Comparison of ENCODE assay signal across 11 cellular contexts in genomic region chr2:144358531-144358930, GRCh38.
DNase-seq lines count a peak whose midpoint lies in the region; ATAC-seq, FAIRE-seq and TF ChIP-seq lines count a peak whose summit lies in the region.
"Had no signal": no experiment of that assay in that cellular context is flagged by ENCODE, and none has a peak within 500 bp of the region (broad histone marks: within the 10 kb centered on the region; RNA-seq: fewer than 3 reads in every experiment).

No MANE protein-coding gene starts in this region.

- DNase-seq in right atrium auricular region (ENCODE audit: low spot score): no peak
- no peak for DNase-seq in cardiac septum (ENCODE audit: low spot score)
- no peak for DNase-seq in brain microvascular endothelial cell
- no peak for DNase-seq in HepG2 (ENCODE audit: low spot score)
- no peak for DNase-seq in hippocampal formation (lab: John Stamatoyannopoulos, UW)
- no peak for DNase-seq in posterior cingulate gyrus
- no peak for DNase-seq in ecto neural progenitor cell (ENCODE audit: low spot score)
- DNase-seq: esophagus squamous epithelium, NCI-H2227 treated with DMSO at 0.1 percent for 48 hours, T-helper 9 cell had no signal

- H3K79me2 ChIP-seq in HepG2 (ENCODE audit: insufficient read depth, low read length): no peaks in the 10 kb centered on the region

- H3K9ac ChIP-seq in HepG2 (ENCODE audit: insufficient read depth, low read depth, low read length): no peak overlapping the region

- TF ChIP-seq CTCF in right atrium auricular region (IDR thresholded peaks at IDR 0.05) (no peak), brain microvascular endothelial cell (IDR thresholded peaks at IDR 0.05; ENCODE audit: low read depth, low read length, missing control alignments) (no peak), HepG2 (CRISPR knock-in tag; IDR thresholded peaks at IDR 0.05) (no peak)

- H3K9me3 ChIP-seq in right atrium auricular region (no peaks in the 10 kb centered on the region), HepG2 (ENCODE audit: low read length) (no peaks in the 10 kb centered on the region)
- H3K9me3 ChIP-seq: esophagus squamous epithelium had no signal

- CTCF ChIA-PET in HepG2 (lab: Yijun Ruan, JAX; ENCODE audit: low intra/inter-chr PET ratio, low total read pairs): no interaction called here

- H3K4me3 ChIP-seq in right atrium auricular region (no peak overlapping the region), brain microvascular endothelial cell (ENCODE audit: low read depth, low read length) (no peak overlapping the region), HepG2 (replicated peaks in 1 of 3; ENCODE audit: insufficient read depth in 1 of 3, low read depth in 2 of 3, low read length in 3 of 3) (no peak overlapping the region)
- H3K4me3 ChIP-seq: esophagus squamous epithelium had no signal

- no peaks in the 10 kb centered on the region for H4K20me1 ChIP-seq in HepG2 (ENCODE audit: insufficient read depth, low read length)

- WGBS in HepG2 (ENCODE audit: low lambda C conversion rate): 0% methylated on average over 1 of the region's 1 CpG

- H3K4me1 ChIP-seq in right atrium auricular region: no peaks in the 10 kb centered on the region
- no peaks in the 10 kb centered on the region for H3K4me1 ChIP-seq in HepG2 (ENCODE audit: insufficient read depth, low read length)
- H3K4me1 ChIP-seq: esophagus squamous epithelium had no signal

- in situ Hi-C loops in brain microvascular endothelial cell (cut with HindIII; ENCODE audit: low pct_ligation_motif_present, low sequenced_read_pairs) (no loop called here), HepG2 (cut with HindIII; ENCODE audit: extremely low pct_ligation_motif_present, low pct_unique_long_range_greater_than_20kb) (no loop called here)

- POLR2A ChIA-PET in HepG2 (lab: Yijun Ruan, JAX): no interaction called here

- H3K4me2 ChIP-seq in HepG2 (ENCODE audit: low read depth, low read length): no peak overlapping the region

- H3K36me3 ChIP-seq in right atrium auricular region (no peaks in the 10 kb centered on the region), brain microvascular endothelial cell (replicated peaks) (no peaks in the 10 kb centered on the region), HepG2 (replicated peaks in 1 of 2; ENCODE audit: control insufficient read depth in 1 of 2, insufficient read depth in 2 of 2, low read length in 2 of 2) (no peaks in the 10 kb centered on the region)
- H3K36me3 ChIP-seq: esophagus squamous epithelium had no signal

- H2AFZ ChIP-seq in HepG2 (ENCODE audit: low read length): no peak overlapping the region

- BruUV-seq in HepG2 (replicated peaks; lab: Mats Ljungman, UMichigan): no TSS peak

- no peak for TF ChIP-seq RAD21 in HepG2 (CRISPR knock-in tag; IDR thresholded peaks at IDR 0.05)

- no peak for FAIRE-seq in HepG2 (lab: Jason Lieb, UNC)

- intact Hi-C loops in cardiac septum (cut with DNase I): no loop called here
- intact Hi-C loops in HepG2 (cut with micrococcal nuclease; ENCODE audit: unreplicated experiment): no loop called here
- intact Hi-C loops in posterior cingulate gyrus (cut with DNase I): no loop called here

- no peaks in the 10 kb centered on the region for H3K27me3 ChIP-seq in right atrium auricular region
- H3K27me3 ChIP-seq in brain microvascular endothelial cell (replicated peaks): no peaks in the 10 kb centered on the region
- H3K27me3 ChIP-seq in HepG2 (ENCODE audit: control insufficient read depth in 1 of 2, insufficient read depth in 2 of 2, low read length in 2 of 2): no peaks in the 10 kb centered on the region
- H3K27me3 ChIP-seq: esophagus squamous epithelium had no signal

- TF ChIP-seq POLR2A in HepG2 (IDR thresholded peaks at IDR 0.05; ENCODE audit: insufficient read depth in 1 of 2, low read depth in 2 of 2, low read length in 2 of 2): no peak

- TF ChIP-seq EP300 in HepG2 (IDR thresholded peaks at IDR 0.05; ENCODE audit: low read depth in 2 of 2, low read length in 2 of 2) (no peak), HepG2 (CRISPR knock-in tag; IDR thresholded peaks at IDR 0.05; ENCODE audit: borderline replicate concordance) (no peak)

- peak overlapping the region; percentile 28 to 38 for H3K27ac ChIP-seq in right atrium auricular region
- H3K27ac ChIP-seq in brain microvascular endothelial cell: peak overlapping the region; percentile 92
- H3K27ac ChIP-seq in HepG2 (ENCODE audit: extremely low read length, insufficient read depth, low read length): no peak overlapping the region

- ATAC-seq in HG03135 (IDR thresholded peaks at IDR 0.05; ENCODE audit: unreplicated experiment) (peak; percentile 4), HepG2 (no peak)

TF ChIP-seq in HepG2, 621 proteins besides CTCF, POLR2A, EP300 and RAD21:
- TF ChIP-seq ZBTB8A (CRISPR knock-in tag; IDR thresholded peaks at IDR 0.05; ENCODE audit: borderline replicate concordance, low read depth): no peak
- TF ChIP-seq, protein P1, sequence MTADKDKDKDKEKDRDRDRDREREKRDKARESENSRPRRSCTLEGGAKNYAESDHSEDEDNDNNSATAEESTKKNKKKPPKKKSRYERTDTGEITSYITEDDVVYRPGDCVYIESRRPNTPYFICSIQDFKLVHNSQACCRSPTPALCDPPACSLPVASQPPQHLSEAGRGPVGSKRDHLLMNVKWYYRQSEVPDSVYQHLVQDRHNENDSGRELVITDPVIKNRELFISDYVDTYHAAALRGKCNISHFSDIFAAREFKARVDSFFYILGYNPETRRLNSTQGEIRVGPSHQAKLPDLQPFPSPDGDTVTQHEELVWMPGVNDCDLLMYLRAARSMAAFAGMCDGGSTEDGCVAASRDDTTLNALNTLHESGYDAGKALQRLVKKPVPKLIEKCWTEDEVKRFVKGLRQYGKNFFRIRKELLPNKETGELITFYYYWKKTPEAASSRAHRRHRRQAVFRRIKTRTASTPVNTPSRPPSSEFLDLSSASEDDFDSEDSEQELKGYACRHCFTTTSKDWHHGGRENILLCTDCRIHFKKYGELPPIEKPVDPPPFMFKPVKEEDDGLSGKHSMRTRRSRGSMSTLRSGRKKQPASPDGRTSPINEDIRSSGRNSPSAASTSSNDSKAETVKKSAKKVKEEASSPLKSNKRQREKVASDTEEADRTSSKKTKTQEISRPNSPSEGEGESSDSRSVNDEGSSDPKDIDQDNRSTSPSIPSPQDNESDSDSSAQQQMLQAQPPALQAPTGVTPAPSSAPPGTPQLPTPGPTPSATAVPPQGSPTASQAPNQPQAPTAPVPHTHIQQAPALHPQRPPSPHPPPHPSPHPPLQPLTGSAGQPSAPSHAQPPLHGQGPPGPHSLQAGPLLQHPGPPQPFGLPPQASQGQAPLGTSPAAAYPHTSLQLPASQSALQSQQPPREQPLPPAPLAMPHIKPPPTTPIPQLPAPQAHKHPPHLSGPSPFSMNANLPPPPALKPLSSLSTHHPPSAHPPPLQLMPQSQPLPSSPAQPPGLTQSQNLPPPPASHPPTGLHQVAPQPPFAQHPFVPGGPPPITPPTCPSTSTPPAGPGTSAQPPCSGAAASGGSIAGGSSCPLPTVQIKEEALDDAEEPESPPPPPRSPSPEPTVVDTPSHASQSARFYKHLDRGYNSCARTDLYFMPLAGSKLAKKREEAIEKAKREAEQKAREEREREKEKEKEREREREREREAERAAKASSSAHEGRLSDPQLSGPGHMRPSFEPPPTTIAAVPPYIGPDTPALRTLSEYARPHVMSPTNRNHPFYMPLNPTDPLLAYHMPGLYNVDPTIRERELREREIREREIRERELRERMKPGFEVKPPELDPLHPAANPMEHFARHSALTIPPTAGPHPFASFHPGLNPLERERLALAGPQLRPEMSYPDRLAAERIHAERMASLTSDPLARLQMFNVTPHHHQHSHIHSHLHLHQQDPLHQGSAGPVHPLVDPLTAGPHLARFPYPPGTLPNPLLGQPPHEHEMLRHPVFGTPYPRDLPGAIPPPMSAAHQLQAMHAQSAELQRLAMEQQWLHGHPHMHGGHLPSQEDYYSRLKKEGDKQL (CRISPR knock-in tag; IDR thresholded peaks at IDR 0.05; ENCODE audit: low read depth): no peak
- no peak for TF ChIP-seq ZNF546 (CRISPR knock-in tag; conservative IDR thresholded peaks at IDR 0.05)
